9 cellular contexts compared by ENCODE assay signal in genomic region chr14:61661471-61661988, GRCh38. TPM values are rescaled to one million over a fixed set of nuclear protein-coding genes. Genes with fewer than 3 reads are reported as not detected.
DNase-seq lines count a peak whose midpoint lies in the region; ATAC-seq, FAIRE-seq and TF ChIP-seq lines count a peak whose summit lies in the region.
"Had no signal": no experiment of that assay in that cellular context is flagged by ENCODE, and none has a peak within 500 bp of the region (broad histone marks: within the 10 kb centered on the region; RNA-seq: fewer than 3 reads in every experiment).

No MANE protein-coding gene starts in this region.

- no peak overlapping the region for H3K4me3 ChIP-seq in cardiac fibroblast (replicated peaks in 1 of 2; ENCODE audit: low read depth in 2 of 2, low read length in 2 of 2)

- ATAC-seq in activated CD4-positive, alpha-beta T cell treated with anti-CD3 and anti-CD28 coated beads for 36 hours, result peak; percentile 35
- peak; percentile 28 for ATAC-seq in HG03457 (IDR thresholded peaks at IDR 0.05; ENCODE audit: unreplicated experiment)
- no peak for ATAC-seq in HG03469 (IDR thresholded peaks at IDR 0.05; ENCODE audit: unreplicated experiment)

- H3K4me1 Mint-ChIP-seq in activated CD4-positive, alpha-beta T cell treated with anti-CD3 and anti-CD28 coated beads for 36 hours, result peaks cover 69% of the 10 kb centered on the region

- no peak for DNase-seq in activated CD4-positive, alpha-beta T cell treated with anti-CD3 and anti-CD28 coated beads for 36 hours
- DNase-seq in activated CD4-positive, alpha-beta T cell treated with anti-CD3 and anti-CD28 coated beads for 1 hour, result no peak
- peak; percentile 84 to 91 for DNase-seq in cardiac fibroblast (ENCODE audit: low read depth in 2 of 2)
- peak; percentile 38 for DNase-seq in stromal cell of bone marrow (ENCODE audit: low read depth)
- no peak for DNase-seq in RCC 7860 (ENCODE audit: low spot score)
- no peak for DNase-seq in HTR-8/SVneo (ENCODE audit: insufficient read length, low spot score)
- DNase-seq: ACHN had no signal

- peak overlapping the region; percentile 46 for H3K4me3 Mint-ChIP-seq in activated CD4-positive, alpha-beta T cell treated with anti-CD3 and anti-CD28 coated beads for 36 hours

- POLR2A ChIA-PET in activated CD4-positive, alpha-beta T cell treated with anti-CD3 and anti-CD28 coated beads for 36 hours (lab: Charles Lee), result interaction anchor here (0.6 to 1.8 kb wide), 11 partner anchors 9 to 189 kb away, joined by 3 to 6 read pairs (median 4); partner anchors contain the start of gene HIF1A

- FAIRE-seq in RCC 7860 (lab: Jason Lieb, UNC) (no peak), HTR-8/SVneo (lab: Jason Lieb, UNC) (no peak)

- H3K27me3 Mint-ChIP-seq in activated CD4-positive, alpha-beta T cell treated with anti-CD3 and anti-CD28 coated beads for 36 hours, result no peaks in the 10 kb centered on the region

- CTCF ChIA-PET in activated CD4-positive, alpha-beta T cell treated with anti-CD3 and anti-CD28 coated beads for 36 hours (lab: Charles Lee), result interaction anchor here (0.7 to 1.3 kb wide), 14 partner anchors 30 to 190 kb away, joined by 3 to 6 read pairs (median 3); no protein-coding TSS in a partner anchor

- intact Hi-C loops in activated CD4-positive, alpha-beta T cell treated with anti-CD3 and anti-CD28 coated beads for 36 hours (cut with DNase I, micrococcal nuclease), result loop anchor here (1.0 to 5.0 kb wide), 5 partner anchors 136 to 484 kb away; no protein-coding TSS in a partner anchor

- no peak for TF ChIP-seq CTCF in cardiac fibroblast (IDR thresholded peaks at IDR 0.05; ENCODE audit: low read depth, low read length)

- no peaks in the 10 kb centered on the region for H3K36me3 Mint-ChIP-seq in activated CD4-positive, alpha-beta T cell treated with anti-CD3 and anti-CD28 coated beads for 36 hours (ENCODE audit: low read depth)

- H3K27ac Mint-ChIP-seq in activated CD4-positive, alpha-beta T cell treated with anti-CD3 and anti-CD28 coated beads for 36 hours, result peak overlapping the region; percentile 91

- peaks cover 3% of the 10 kb centered on the region for H3K9me3 Mint-ChIP-seq in activated CD4-positive, alpha-beta T cell treated with anti-CD3 and anti-CD28 coated beads for 36 hours (ENCODE audit: low read depth)

RNA-seq across cellular contexts. Expression of gene HIF1A, which starts 33.8 kb away (rescaled TPM):
- total RNA-seq in activated CD4-positive, alpha-beta T cell treated with anti-CD3 and anti-CD28 coated beads for 36 hours, result 100 to 1,000 TPM; 196 to 329 TPM

Comparison
In these comparisons a context has a peak if more than half of its experiments do, and no peak if none do; other contexts are left out.
1. DNase-seq: peak in cardiac fibroblast (2 of 2) and stromal cell of bone marrow (single experiment); none in activated CD4-positive, alpha-beta T cell treated with anti-CD3 and anti-CD28 coated beads for 36 hours (single experiment), activated CD4-positive, alpha-beta T cell treated with anti-CD3 and anti-CD28 coated beads for 1 hour (single experiment), RCC 7860 (single experiment) and HTR-8/SVneo (single experiment).